In genomic region chr17:62172492-62173291, GRCh38 we compare ENCODE assay signal across 1 cellular context.
A peak's percentile ranks its signal among the peaks of the same experiment; 100 is the strongest.
TF ChIP-seq lines count a peak whose summit lies in the region.

No MANE protein-coding gene starts in this region.

TF ChIP-seq in K562, 482 proteins besides CTCF, POLR2A, EP300 and RAD21 (continued from another document):
- TF ChIP-seq IRF9 (tag; IDR thresholded peaks at IDR 0.05), result peak; percentile 56; the same call in 1 of the 2 replicates
- peak; percentile 89 for TF ChIP-seq CTBP1 (IDR thresholded peaks at IDR 0.05; ENCODE audit: borderline replicate concordance)
- TF ChIP-seq TCF3 (CRISPR knock-in tag; IDR thresholded peaks at IDR 0.05), result peak; percentile 93
- TF ChIP-seq SPI1 (IDR thresholded peaks at IDR 0.05; ENCODE audit: borderline replicate concordance, low read depth, low read length), result peak; percentile 84
- peak; percentile 82; the same call in 1 of the 2 replicates for TF ChIP-seq HDAC2 (IDR thresholded peaks at IDR 0.05)
- no peak for TF ChIP-seq ZNF830 (CRISPR knock-in tag; IDR thresholded peaks at IDR 0.05)
- peak; percentile 86 for TF ChIP-seq MEF2D (tag; conservative IDR thresholded peaks at IDR 0.05; ENCODE audit: low read depth)
- TF ChIP-seq CBX3 (IDR thresholded peaks at IDR 0.05; ENCODE audit: borderline replicate concordance in 1 of 2, low read length in 2 of 2), result peak in 1 of 2 experiments; percentile 49; a peak in 1 of 3 replicates
- TF ChIP-seq ZNF239 (CRISPR knock-in tag; IDR thresholded peaks at IDR 0.05), result peak; percentile 47
- peak; percentile 52; the same call in 1 of the 2 replicates for TF ChIP-seq ESRRA (IDR thresholded peaks at IDR 0.05; ENCODE audit: borderline replicate concordance, low read depth)
- TF ChIP-seq THAP7 (CRISPR knock-in tag; IDR thresholded peaks at IDR 0.05), result no peak
- TF ChIP-seq TOE1 (IDR thresholded peaks at IDR 0.05; ENCODE audit: borderline replicate concordance), result no peak
- TF ChIP-seq TOE1 (CRISPR knock-in tag; IDR thresholded peaks at IDR 0.05; ENCODE audit: borderline replicate concordance, low read depth), result no peak
- TF ChIP-seq ZNF785 (CRISPR knock-in tag; IDR thresholded peaks at IDR 0.05), result no peak
- peak; percentile 86 for TF ChIP-seq VEZF1 (CRISPR knock-in tag; IDR thresholded peaks at IDR 0.05)
- TF ChIP-seq CHCHD3 (CRISPR knock-in tag; IDR thresholded peaks at IDR 0.05), result no peak
- no peak for TF ChIP-seq ZNF23 (CRISPR knock-in tag; IDR thresholded peaks at IDR 0.05)
- no peak for TF ChIP-seq SRSF9 (IDR thresholded peaks at IDR 0.05; ENCODE audit: borderline replicate concordance, low read depth, low read length)
- TF ChIP-seq KDM5B (IDR thresholded peaks at IDR 0.05; ENCODE audit: insufficient replicate concordance, low read depth, low read length), result no peak
- TF ChIP-seq SNAPC5 (CRISPR knock-in tag; IDR thresholded peaks at IDR 0.05), result no peak
- TF ChIP-seq SRF (CRISPR knock-in tag; IDR thresholded peaks at IDR 0.05), result no peak
- no peak for TF ChIP-seq NCOA4 (IDR thresholded peaks at IDR 0.05; ENCODE audit: partially characterized antibody)
- TF ChIP-seq ZNF398 (CRISPR knock-in tag; IDR thresholded peaks at IDR 0.05), result no peak
- TF ChIP-seq MAFF (IDR thresholded peaks at IDR 0.05; ENCODE audit: low read length), result no peak; the same call in 1 of the 2 replicates
- TF ChIP-seq GATA2 (CRISPR knock-in tag; IDR thresholded peaks at IDR 0.05), result peak; percentile 89
- TF ChIP-seq ZNF561 (CRISPR knock-in tag; conservative IDR thresholded peaks at IDR 0.05), result no peak
- TF ChIP-seq GATAD2B (IDR thresholded peaks at IDR 0.05; ENCODE audit: borderline replicate concordance), result 0 out of 2 replicates have a peak, but pooled peaks have one; percentile 21
- peak; percentile 30 for TF ChIP-seq TAF1 (IDR thresholded peaks at IDR 0.05; ENCODE audit: control insufficient read depth, extremely low read depth, insufficient read depth, low read length, severe bottlenecking)
- no peak for TF ChIP-seq ZBTB5 (IDR thresholded peaks at IDR 0.05)
- peak; percentile 80; the same call in 1 of the 2 replicates for TF ChIP-seq SMAD4 (CRISPR knock-in tag; conservative IDR thresholded peaks at IDR 0.05)
- TF ChIP-seq ZNF175 (CRISPR knock-in tag; IDR thresholded peaks at IDR 0.05; ENCODE audit: low read depth), result peak; percentile 73; the same call in 1 of the 2 replicates
- no peak for TF ChIP-seq GTF2B (IDR thresholded peaks at IDR 0.05; ENCODE audit: extremely low read depth, insufficient read length)
- no peak for TF ChIP-seq PCBP1 (IDR thresholded peaks at IDR 0.05; ENCODE audit: low read depth, low read length, poor library complexity, severe bottlenecking)
- peak; percentile 16 for TF ChIP-seq ASH1L (IDR thresholded peaks at IDR 0.05; ENCODE audit: borderline replicate concordance, low read depth, partially characterized antibody)
- peak; percentile 29 for TF ChIP-seq FOS (IDR thresholded peaks at IDR 0.05; ENCODE audit: extremely low read depth, insufficient read length)
- no peak for TF ChIP-seq ZNF699 (CRISPR knock-in tag; IDR thresholded peaks at IDR 0.05; ENCODE audit: insufficient replicate concordance)
- peak in 1 of 2 experiments; percentile 11; a peak in 2 of 4 replicates for TF ChIP-seq MLLT1 (IDR thresholded peaks at IDR 0.05)
- no peak for TF ChIP-seq ZNF695 (CRISPR knock-in tag; IDR thresholded peaks at IDR 0.05)
- TF ChIP-seq ATF1 (CRISPR knock-in tag; IDR thresholded peaks at IDR 0.05), result no peak
- TF ChIP-seq ATF1 (tag; IDR thresholded peaks at IDR 0.05), result peak; percentile 39
- TF ChIP-seq RBM15 (IDR thresholded peaks at IDR 0.05; ENCODE audit: insufficient read depth, low read length), result no peak
- TF ChIP-seq SMARCA4 (IDR thresholded peaks at IDR 0.05), result peak; percentile 97
- TF ChIP-seq NFATC3 (IDR thresholded peaks at IDR 0.05), result peak; percentile 99
- no peak for TF ChIP-seq ZNF696 (CRISPR knock-in tag; conservative IDR thresholded peaks at IDR 0.05)
- peak; percentile 90 for TF ChIP-seq GTF2E2 (tag; IDR thresholded peaks at IDR 0.05)
- TF ChIP-seq ZNF384 (IDR thresholded peaks at IDR 0.05; ENCODE audit: low read depth, low read length), result no peak
- TF ChIP-seq SMARCA5 (IDR thresholded peaks at IDR 0.05), result peak; percentile 47; the same call in 1 of the 2 replicates
- no peak for TF ChIP-seq MYC (IDR thresholded peaks at IDR 0.05; ENCODE audit: low read depth, low read length)
- no peak for TF ChIP-seq MYC (CRISPR knock-in tag; IDR thresholded peaks at IDR 0.05; ENCODE audit: borderline replicate concordance, low read depth)
- peak; percentile 85 for TF ChIP-seq CC2D1A (IDR thresholded peaks at IDR 0.05)
- TF ChIP-seq ZNF740 (CRISPR knock-in tag; IDR thresholded peaks at IDR 0.05), result peak; percentile 95
- peak; percentile 57 to 86; a peak in 3 of 4 replicates for TF ChIP-seq ZNF740 (tag; IDR thresholded peaks at IDR 0.05)
- peak; percentile 84 for TF ChIP-seq NBN (IDR thresholded peaks at IDR 0.05; ENCODE audit: low read depth)
- no peak for TF ChIP-seq PHF8 (IDR thresholded peaks at IDR 0.05; ENCODE audit: borderline replicate concordance, low read length)
- TF ChIP-seq USF2 (CRISPR knock-in tag; IDR thresholded peaks at IDR 0.05), result no peak
- peak; percentile 67 for TF ChIP-seq CREM (IDR thresholded peaks at IDR 0.05; ENCODE audit: low read depth)
- TF ChIP-seq ATF4 (CRISPR knock-in tag; IDR thresholded peaks at IDR 0.05), result peak; percentile 94
- TF ChIP-seq ZNF583 (CRISPR knock-in tag; IDR thresholded peaks at IDR 0.05), result no peak
- peak; percentile 84 for TF ChIP-seq FOXM1 (IDR thresholded peaks at IDR 0.05; ENCODE audit: low read depth)
- TF ChIP-seq FOXM1 (CRISPR knock-in tag; IDR thresholded peaks at IDR 0.05; ENCODE audit: low read depth), result no peak
- no peak for TF ChIP-seq NCOA6 (IDR thresholded peaks at IDR 0.05)
- TF ChIP-seq PHB (CRISPR knock-in tag; IDR thresholded peaks at IDR 0.05), result no peak
- TF ChIP-seq C11orf30 (IDR thresholded peaks at IDR 0.05; ENCODE audit: low read depth), result peak; percentile 25; the same call in 1 of the 2 replicates
